Comparison of ENCODE assay signal across 1 cellular context in genomic region chr14:67241416-67242362, GRCh38.
TF ChIP-seq lines count a peak whose summit lies in the region.

PALS1 (plus strand) TSS chr14:67241435; CDS start chr14:67279171, 37,736 bp downstream.

TF ChIP-seq in GM12878, 131 proteins besides CTCF, POLR2A, EP300 and RAD21 (continued from another document):
- peak; percentile 32; the same call in 1 of the 2 replicates for TF ChIP-seq TAF1 (IDR thresholded peaks at IDR 0.05; ENCODE audit: borderline replicate concordance, low read depth, low read length)
- TF ChIP-seq YY1 (IDR thresholded peaks at IDR 0.05; ENCODE audit: low read depth, low read length): 0 out of 2 replicates have a peak, but pooled peaks have one; percentile 27
- no peak for TF ChIP-seq HSF1 (IDR thresholded peaks at IDR 0.05; ENCODE audit: low read depth, low read length)
- 0 out of 2 replicates have a peak, but pooled peaks have one; percentile 53 for TF ChIP-seq RB1 (IDR thresholded peaks at IDR 0.05; ENCODE audit: borderline replicate concordance)
- TF ChIP-seq SUZ12 (IDR thresholded peaks at IDR 0.05; ENCODE audit: unreplicated experiment): no peak
- peak; percentile 31 to 56; a peak in 1 of 4 replicates for TF ChIP-seq IKZF2 (IDR thresholded peaks at IDR 0.05)
- TF ChIP-seq NR2C1 (IDR thresholded peaks at IDR 0.05): 0 out of 2 replicates have a peak, but pooled peaks have one; percentile 8
- TF ChIP-seq ASH2L (IDR thresholded peaks at IDR 0.05; ENCODE audit: borderline replicate concordance, low read depth): peak; percentile 78; the same call in 1 of the 2 replicates
- TF ChIP-seq IKZF1 (conservative IDR thresholded peaks at IDR 0.05): peak; percentile 85
- TF ChIP-seq BACH1 (IDR thresholded peaks at IDR 0.05; ENCODE audit: borderline replicate concordance): peak; percentile 73
- peak; percentile 70 for TF ChIP-seq CHD2 (IDR thresholded peaks at IDR 0.05; ENCODE audit: borderline replicate concordance, low read depth, low read length)
- peak; percentile 86 for TF ChIP-seq LARP7 (IDR thresholded peaks at IDR 0.05)
- TF ChIP-seq GATAD2B (conservative IDR thresholded peaks at IDR 0.05; ENCODE audit: low read depth): peak; percentile 83; the same call in 1 of the 2 replicates
- no peak for TF ChIP-seq BCLAF1 (IDR thresholded peaks at IDR 0.05)
- TF ChIP-seq CREM (IDR thresholded peaks at IDR 0.05; ENCODE audit: low read depth): no peak; the same call in 1 of the 2 replicates
- no peak for TF ChIP-seq NR2C2 (IDR thresholded peaks at IDR 0.05; ENCODE audit: borderline replicate concordance, control insufficient read depth, insufficient read length, low read depth)
- TF ChIP-seq POLR2AphosphoS5 (IDR thresholded peaks at IDR 0.05; ENCODE audit: low read length): peak; percentile 28; the same call in 1 of the 2 replicates
- TF ChIP-seq NBN (IDR thresholded peaks at IDR 0.05): peak; percentile 44; the same call in 1 of the 2 replicates
- TF ChIP-seq NKRF (conservative IDR thresholded peaks at IDR 0.05): peak; percentile 53
- 0 out of 2 replicates have a peak, but pooled peaks have one; percentile 46 for TF ChIP-seq TBL1XR1 (IDR thresholded peaks at IDR 0.05; ENCODE audit: low read depth, low read length)
- 0 out of 2 replicates have a peak, but pooled peaks have one; percentile 6 for TF ChIP-seq CREB1 (IDR thresholded peaks at IDR 0.05; ENCODE audit: low read depth)
- TF ChIP-seq DPF2 (IDR thresholded peaks at IDR 0.05): peak; percentile 86
- TF ChIP-seq BHLHE40 (IDR thresholded peaks at IDR 0.05; ENCODE audit: borderline replicate concordance in 1 of 2, low read depth in 2 of 2, low read length in 1 of 2): 0 out of 4 replicates have a peak, but pooled peaks of 1 of the 2 experiments have one; percentile 31
- TF ChIP-seq NR2F1 (conservative IDR thresholded peaks at IDR 0.05): peak; percentile 65
- TF ChIP-seq ZBED1 (IDR thresholded peaks at IDR 0.05; ENCODE audit: borderline replicate concordance): peak; percentile 45; the same call in 1 of the 2 replicates
- TF ChIP-seq ATF7 (IDR thresholded peaks at IDR 0.05; ENCODE audit: low read depth): no peak
